In genomic region chr13:49844191-49844590, GRCh38 we compare ENCODE assay signal across 2 cellular contexts.
TF ChIP-seq lines count a peak whose summit lies in the region.

No MANE protein-coding gene starts in this region.

TF ChIP-seq in GM23338, 12 proteins besides CTCF, POLR2A, EP300 and RAD21:
- TF ChIP-seq ZNF114 (CRISPR knock-in tag; IDR thresholded peaks at IDR 0.05) (no peak), ZNF331 (CRISPR knock-in tag; IDR thresholded peaks at IDR 0.05; ENCODE audit: low read depth) (no peak)

TF ChIP-seq in H1, 55 proteins besides CTCF, POLR2A, EP300 and RAD21:
- TF ChIP-seq MAFK (IDR thresholded peaks at IDR 0.05; ENCODE audit: low read depth, low read length) (no peak), TAF7 (optimal IDR thresholded peaks at IDR 0.05; ENCODE audit: borderline replicate concordance, low read depth, low read length) (no peak), NANOG (IDR thresholded peaks at IDR 0.05; ENCODE audit: insufficient read depth, low read depth, low read length, poor library complexity, severe bottlenecking) (no peak)
